In the genomic region with DNA sequence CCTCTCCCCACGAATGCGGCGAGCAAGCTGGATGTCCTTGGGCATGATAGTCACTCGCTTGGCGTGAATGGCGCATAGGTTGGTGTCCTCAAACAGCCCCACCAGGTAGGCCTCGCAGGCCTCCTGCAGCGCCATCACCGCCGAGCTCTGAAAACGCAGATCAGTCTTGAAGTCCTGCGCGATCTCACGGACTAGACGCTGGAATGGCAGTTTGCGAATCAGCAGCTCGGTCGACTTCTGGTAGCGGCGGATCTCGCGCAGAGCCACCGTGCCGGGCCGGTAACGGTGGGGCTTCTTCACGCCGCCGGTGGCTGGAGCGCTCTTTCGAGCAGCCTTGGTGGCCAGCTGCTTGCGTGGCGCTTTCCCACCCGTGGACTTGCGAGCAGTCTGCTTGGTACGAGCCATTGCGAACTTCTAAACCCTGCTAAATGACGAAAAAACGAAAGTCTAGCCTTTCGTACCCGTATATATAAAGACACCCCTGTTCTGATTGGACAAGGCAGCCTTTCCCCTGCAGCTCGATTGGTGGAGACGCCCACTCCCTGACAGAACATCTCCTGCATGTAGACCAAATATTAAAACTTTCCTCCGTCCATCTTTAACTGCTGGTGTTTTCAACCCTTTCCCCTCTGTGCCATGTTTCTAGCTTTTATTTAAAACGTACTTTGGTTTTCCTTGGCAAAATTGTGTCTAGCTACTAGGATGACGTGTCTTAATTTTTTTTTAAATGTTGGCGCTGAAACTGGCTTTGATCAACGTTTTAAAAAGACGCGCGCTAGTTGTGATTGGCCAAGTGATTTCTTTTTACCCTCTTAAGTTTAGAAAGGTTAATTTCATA, we compare ENCODE assay signal across 8 cellular contexts.
DNase-seq lines count a peak whose midpoint lies in the region; ATAC-seq and TF ChIP-seq lines count a peak whose summit lies in the region.

No MANE protein-coding gene starts in this region.

- peak overlapping the region; percentile 93 for H3K4me3 Mint-ChIP-seq in MCF 10A (ENCODE audit: unreplicated experiment)

- peaks cover 26% of the 10 kb centered on the region for H3K36me3 Mint-ChIP-seq in MCF 10A (ENCODE audit: insufficient read depth, unreplicated experiment)

- CTCF ChIA-PET in MCF 10A (lab: Yijun Ruan, JAX), result interaction anchor here (1.4 to 2.9 kb wide), 3 partner anchors 14 to 21 kb away, joined by 5 to 20 read pairs (median 6); a partner anchor contains a TSS

- POLR2A ChIA-PET in MCF 10A (lab: Yijun Ruan, JAX), result interaction anchor here (0.6 to 19.0 kb wide), 54 partner anchors 10 to 1697 kb away, joined by 3 to 1160 read pairs (median 20); partner anchors contain the start of gene HMGN4

- H3K9me3 Mint-ChIP-seq in MCF 10A (ENCODE audit: unreplicated experiment), result no peaks in the 10 kb centered on the region

- no peaks in the 10 kb centered on the region for H3K9me3 ChIP-seq in iPS-18c (ENCODE audit: control insufficient read depth, insufficient read depth, low read length)

- no peaks in the 10 kb centered on the region for H3K27me3 Mint-ChIP-seq in MCF 10A (ENCODE audit: insufficient read depth, unreplicated experiment)

- TF ChIP-seq CTCF in GM13976 (IDR thresholded peaks at IDR 0.05; ENCODE audit: borderline replicate concordance, control extremely low read depth, extremely low read depth, insufficient read depth, missing control alignments) (no peak), MCF 10A (IDR thresholded peaks at IDR 0.05; ENCODE audit: unreplicated experiment) (no peak)

- H3K4me3 ChIP-seq in iPS-18c (ENCODE audit: insufficient read depth, low read depth, low read length) (peak overlapping the region; percentile 77), skeletal muscle cell (ENCODE audit: low read depth, low read length) (peak overlapping the region; percentile 69)

- BruUV-seq in MCF 10A (replicated peaks; lab: Mats Ljungman, UMichigan), result no TSS peak

- intact Hi-C loops in MCF 10A (cut with micrococcal nuclease), result loop anchor here (5.0 kb wide), 2 partner anchors 140 to 950 kb away; a partner anchor contains a TSS

- peak overlapping the region; percentile 96 for H3K27ac Mint-ChIP-seq in MCF 10A (ENCODE audit: low read depth, unreplicated experiment)

- in situ Hi-C loops in GM13976 (cut with MboI; ENCODE audit: low sequenced_read_pairs, unreplicated experiment), result loop anchor here (10.0 kb wide), 1 partner anchor 142 kb away; a partner anchor contains a TSS

- ATAC-seq in HG02840 (IDR thresholded peaks at IDR 0.05; ENCODE audit: low FRiP score, unreplicated experiment) (peak; percentile 39), GM21825 (IDR thresholded peaks at IDR 0.05; ENCODE audit: unreplicated experiment) (no peak)

- peak; percentile 87 for DNase-seq in GM13976 (ENCODE audit: low spot score)
- peak; percentile 86 for DNase-seq in NCI-H187 treated with DMSO at 0.1 percent for 48 hours (lab: John Stamatoyannopoulos, UW)
- DNase-seq in T1000 (lab: John Stamatoyannopoulos, UW), result peak; percentile 83
- peak; percentile 94 for DNase-seq in MCF 10A (ENCODE audit: unreplicated experiment)
- DNase-seq in skeletal muscle cell (ENCODE audit: low read depth), result peak; percentile 81

- peaks cover 28% of the 10 kb centered on the region for H3K4me1 Mint-ChIP-seq in MCF 10A (ENCODE audit: insufficient read depth, unreplicated experiment)
